Comparison of ENCODE assay signal across 8 cellular contexts in the genomic region with DNA sequence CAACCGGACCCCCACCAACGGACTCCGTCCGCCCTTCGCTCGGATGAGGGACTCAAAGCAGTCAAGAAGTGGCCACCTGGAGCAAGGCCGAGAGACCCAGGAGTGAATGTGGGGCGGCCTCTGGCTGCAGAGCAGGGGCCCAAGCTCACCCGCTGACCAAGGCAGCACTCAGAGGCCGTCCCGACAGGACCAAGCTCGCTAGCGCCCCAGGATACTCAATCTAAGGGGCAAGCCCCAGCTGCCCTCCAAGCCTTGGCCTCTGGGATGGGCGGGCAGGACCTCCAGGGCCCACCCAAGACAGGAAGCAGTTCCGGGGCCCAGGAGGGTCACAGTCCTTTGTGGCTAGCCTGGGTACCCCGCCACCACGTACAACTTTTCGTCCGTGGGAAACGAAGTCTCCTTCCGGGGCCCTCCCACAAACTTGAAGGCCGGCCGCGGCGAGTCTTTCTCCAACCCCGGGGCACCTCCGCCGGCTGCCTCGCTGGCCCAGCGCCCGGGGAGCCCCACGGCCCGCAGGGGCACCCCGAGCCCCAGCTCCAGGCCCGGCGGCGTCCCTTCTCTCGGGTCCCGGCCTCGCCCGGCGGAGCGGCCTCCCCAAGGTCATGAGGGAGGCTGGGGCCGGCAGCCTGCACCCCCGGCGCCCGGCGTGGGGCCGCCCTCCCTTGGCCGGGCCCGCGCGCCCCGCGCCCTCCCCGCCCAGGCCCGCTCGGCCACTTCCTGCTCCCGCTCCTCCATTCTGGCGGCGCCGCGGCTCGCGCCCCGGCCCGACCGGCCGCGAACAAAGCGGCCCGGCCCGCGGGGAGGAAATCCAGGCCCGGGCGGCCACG. TPM values are rescaled to one million over a fixed set of nuclear protein-coding genes. Genes with fewer than 3 reads are reported as not detected.
DNase-seq lines count a peak whose midpoint lies in the region; ATAC-seq, FAIRE-seq and TF ChIP-seq lines count a peak whose summit lies in the region.

No MANE protein-coding gene starts in this region.

- peak overlapping the region; percentile 86 for H3K4me3 Mint-ChIP-seq in mesothelial cell of epicardium

- FAIRE-seq in H54 (lab: Jason Lieb, UNC), result no peak

- no peaks in the 10 kb centered on the region for H3K36me3 Mint-ChIP-seq in mesothelial cell of epicardium

- TF ChIP-seq CTCF in mesothelial cell of epicardium (IDR thresholded peaks at IDR 0.05; ENCODE audit: unreplicated experiment) (no peak), vagina (IDR thresholded peaks at IDR 0.05) (no peak)

- peaks cover 41% of the 10 kb centered on the region for H3K4me1 Mint-ChIP-seq in mesothelial cell of epicardium

- peak overlapping the region; percentile 66 for H3K4me3 ChIP-seq in effector memory CD4-positive, alpha-beta T cell (ENCODE audit: insufficient read depth, low read depth, low read length, poor library complexity, severe bottlenecking)
- peak overlapping the region; percentile 80 to 97 for H3K4me3 ChIP-seq in vagina

- H3K9me3 ChIP-seq in effector memory CD4-positive, alpha-beta T cell (ENCODE audit: control insufficient read depth, low read length), result no peaks in the 10 kb centered on the region
- no peaks in the 10 kb centered on the region for H3K9me3 ChIP-seq in vagina

- H3K9me3 Mint-ChIP-seq in mesothelial cell of epicardium, result no peaks in the 10 kb centered on the region

- peak overlapping the region; percentile 42 for H3K27ac ChIP-seq in effector memory CD4-positive, alpha-beta T cell (ENCODE audit: insufficient read depth, low read length, poor library complexity, severe bottlenecking)
- peak overlapping the region; percentile 64 for H3K27ac ChIP-seq in vagina

- H3K27ac Mint-ChIP-seq in mesothelial cell of epicardium, result peak overlapping the region; percentile 90

- peaks cover 37% of the 10 kb centered on the region for H3K4me1 ChIP-seq in effector memory CD4-positive, alpha-beta T cell (ENCODE audit: control insufficient read depth, insufficient read depth, low read length, poor library complexity, severe bottlenecking)
- H3K4me1 ChIP-seq in vagina, result peaks cover 44% of the 10 kb centered on the region

- peaks cover 11% of the 10 kb centered on the region for H3K27me3 Mint-ChIP-seq in mesothelial cell of epicardium (ENCODE audit: low read depth)

- TF ChIP-seq POLR2A in H54 (IDR thresholded peaks at IDR 0.05; ENCODE audit: low read depth, low read length), result no peak
- no peak for TF ChIP-seq POLR2A in vagina (IDR thresholded peaks at IDR 0.05)

- no peaks in the 10 kb centered on the region for H3K27me3 ChIP-seq in effector memory CD4-positive, alpha-beta T cell (replicated peaks; ENCODE audit: control insufficient read depth, insufficient read depth, low read length, poor library complexity, severe bottlenecking)
- no peaks in the 10 kb centered on the region for H3K27me3 ChIP-seq in vagina

- DNase-seq in ELF-1 (ENCODE audit: low read depth, low spot score) (peak; percentile 55), H54 (ENCODE audit: insufficient read length, low spot score) (peak; percentile 82), RPMI8226 (peak; percentile 35), mesothelial cell of epicardium (ENCODE audit: low spot score in 2 of 2, unreplicated experiment in 2 of 2) (peak in 1 of 2 experiments; percentile 51), vagina (ENCODE audit: extremely low spot score in 2 of 2) (no peak)
- no peak for DNase-seq in effector memory CD4-positive, alpha-beta T cell
- DNase-seq in stimulated activated CD4-positive, alpha-beta T cell treated with anti-CD3 and anti-CD28 coated beads, Interleukin-4, amount 100 ng/mL, for 24 hours, result no peak

- peaks cover 19% of the 10 kb centered on the region for H3K36me3 ChIP-seq in effector memory CD4-positive, alpha-beta T cell (ENCODE audit: control insufficient read depth, insufficient read depth, low read length)
- H3K36me3 ChIP-seq in vagina, result peaks cover 0 to 14% of the 10 kb centered on the region in 2 donors

- intact Hi-C loops in vagina (cut with DNase I), result loop anchor here (5.0 to 10.0 kb wide), 2 partner anchors 190 to 448 kb away; a partner anchor contains a TSS

- no peak for ATAC-seq in GM21515 (IDR thresholded peaks at IDR 0.05; ENCODE audit: unreplicated experiment)

RNA-seq across cellular contexts. Expression of a gene that starts 0.7 kb away (rescaled TPM):
- 116 to 122 TPM (median 117 TPM) in 3 replicates for total RNA-seq in mesothelial cell of epicardium
- 92.8 TPM for total RNA-seq in vagina

RNA-seq across cellular contexts. Expression of a gene that starts 6.0 kb away (rescaled TPM):
- total RNA-seq in mesothelial cell of epicardium (5.8 to 6.7 TPM (median 6.2 TPM) in 3 replicates), vagina (7.6 TPM)

RNA-seq across cellular contexts. Expression of a gene that starts 41.9 kb away (rescaled TPM):
- 68.7 to 70.9 TPM (median 70.9 TPM) in 3 replicates for total RNA-seq in mesothelial cell of epicardium
- total RNA-seq in vagina, result 284 TPM

Comparison
In these comparisons a context has a peak if more than half of its experiments do, and no peak if none do; other contexts are left out.
1. DNase-seq: peak in ELF-1 (single experiment), H54 (single experiment) and RPMI8226 (single experiment); none in effector memory CD4-positive, alpha-beta T cell (0 of 3), vagina (0 of 2) and stimulated activated CD4-positive, alpha-beta T cell treated with anti-CD3 and anti-CD28 coated beads, Interleukin-4, amount 100 ng/mL, for 24 hours (single experiment).